Comparison of ENCODE assay signal across 8 cellular contexts in the genomic region with DNA sequence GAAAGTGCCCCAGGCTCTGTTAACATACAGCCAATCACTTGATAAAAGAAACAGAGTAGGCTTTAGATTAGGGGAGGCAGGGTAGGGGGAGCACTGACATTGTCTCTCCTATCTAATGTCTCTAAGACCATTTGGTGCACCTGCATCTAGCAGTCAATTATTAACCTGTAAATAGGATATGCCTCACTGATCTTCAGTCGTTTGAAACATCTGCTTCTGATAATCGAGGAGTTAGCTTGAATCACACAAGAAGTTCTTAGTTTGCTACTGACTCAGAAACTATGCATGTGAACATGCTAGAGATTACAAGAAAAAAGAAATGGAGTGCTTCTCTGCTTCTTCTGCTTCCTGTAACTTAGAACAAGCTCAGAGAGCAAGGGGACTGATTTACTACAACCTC. TPM values are rescaled to one million over a fixed set of nuclear protein-coding genes. Genes with fewer than 3 reads are reported as not detected.
DNase-seq lines count a peak whose midpoint lies in the region; ATAC-seq and TF ChIP-seq lines count a peak whose summit lies in the region.
"Not testable (repeated sequence)": the region's sequence is repeated elsewhere in the genome, so short reads cannot be mapped to it uniquely, and the experiment has no call there.

No MANE protein-coding gene starts in this region.

- ATAC-seq in GM18870 (IDR thresholded peaks at IDR 0.05; ENCODE audit: unreplicated experiment), result peak; percentile 78
- peak; percentile 72 for ATAC-seq in GM19468 (IDR thresholded peaks at IDR 0.05; ENCODE audit: extremely low read depth, unreplicated experiment)
- peak; percentile 48 for ATAC-seq in HG02973 (IDR thresholded peaks at IDR 0.05; ENCODE audit: unreplicated experiment)
- ATAC-seq in HG03432 (IDR thresholded peaks at IDR 0.05; ENCODE audit: unreplicated experiment), result peak; percentile 75

- H3K27ac Mint-ChIP-seq in HFFc6, result not testable (repeated sequence)

- H3K9me3 Mint-ChIP-seq in HFFc6, result not testable (repeated sequence)

- not testable (repeated sequence) for H3K27me3 Mint-ChIP-seq in HFFc6 (ENCODE audit: insufficient read depth)

- peak; percentile 20 for DNase-seq in COLO668 (lab: John Stamatoyannopoulos, UW; ENCODE audit: unreplicated experiment)
- DNase-seq in HFFc6, result peak; percentile 49
- peak; percentile 42 for DNase-seq in NCI-H82 treated with DMSO at 0.1 percent for 48 hours (lab: John Stamatoyannopoulos, UW; ENCODE audit: unreplicated experiment)
- DNase-seq in iris pigment epithelial cell (ENCODE audit: low read depth), result peak; percentile 8

- H3K36me3 Mint-ChIP-seq in HFFc6 (ENCODE audit: low read depth), result not testable (repeated sequence)

- H3K4me3 Mint-ChIP-seq in HFFc6, result not testable (repeated sequence)

- H3K4me1 Mint-ChIP-seq in HFFc6 (ENCODE audit: low read depth), result not testable (repeated sequence)

- not testable (repeated sequence) for TF ChIP-seq CTCF in HFFc6 (IDR thresholded peaks at IDR 0.05)

RNA-seq across cellular contexts. Expression of a gene that starts 23.4 kb away (rescaled TPM):
- 1 to 10 TPM; 5.8 to 8.9 (median 7.4) TPM for total RNA-seq in HFFc6 (2021; fragmentation: NEBNext Ultra II Directional; extraction: Animal tissue kit (Norgen Biotek cat#: 25700))

Comparison
In these comparisons a context has a peak if more than half of its experiments do, and no peak if none do; other contexts are left out.
1. Peak in every context shown above with its lines: DNase-seq and ATAC-seq.